10 cellular contexts compared by ENCODE assay signal in the genomic region with DNA sequence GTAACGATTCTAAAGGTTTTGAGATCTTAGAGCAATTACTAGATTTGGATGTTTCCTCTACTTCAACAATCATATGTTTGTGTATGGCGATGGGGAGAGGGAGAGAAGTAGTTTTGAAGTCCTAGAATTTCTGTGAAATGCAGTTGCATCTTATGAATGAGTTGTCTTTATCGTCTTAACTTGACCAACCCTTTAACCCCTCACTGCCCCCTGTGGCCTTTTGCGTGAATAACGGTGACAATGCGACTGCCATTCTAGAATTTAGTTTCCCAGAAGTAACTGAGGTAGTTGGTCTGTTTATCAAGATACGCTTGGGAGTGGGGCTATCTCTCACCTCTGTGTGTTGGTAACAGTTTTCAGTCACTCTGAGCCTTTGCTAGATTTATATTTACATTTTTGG.
A peak's percentile ranks its signal among the peaks of the same experiment; 100 is the strongest.
DNase-seq lines count a peak whose midpoint lies in the region; ATAC-seq, FAIRE-seq and TF ChIP-seq lines count a peak whose summit lies in the region.
"Had no signal": no experiment of that assay in that cellular context is flagged by ENCODE, and none has a peak within 500 bp of the region (broad histone marks: within the 10 kb centered on the region; RNA-seq: fewer than 3 reads in every experiment).

No MANE protein-coding gene starts in this region.

- H3K36me3 Mint-ChIP-seq in Calu3 (ENCODE audit: insufficient read depth, unreplicated experiment), result no peaks in the 10 kb centered on the region
- H3K36me3 Mint-ChIP-seq: brain had no signal

- no peak for FAIRE-seq in K562 (lab: Jason Lieb, UNC)

- no peak overlapping the region for H3K4me3 ChIP-seq in K562

- no peak for TF ChIP-seq EP300 in K562 (IDR thresholded peaks at IDR 0.05; ENCODE audit: low read length)

- no peak for TF ChIP-seq POLR2A in K562 (conservative IDR thresholded peaks at IDR 0.05)

- no peaks in the 10 kb centered on the region for H3K27me3 Mint-ChIP-seq in Calu3 (ENCODE audit: unreplicated experiment)
- H3K27me3 Mint-ChIP-seq: brain had no signal

- no peaks in the 10 kb centered on the region for H3K79me2 ChIP-seq in K562 (ENCODE audit: control insufficient read depth, insufficient read depth, low read length)

- peak; percentile 14 for DNase-seq in Calu3
- peak; percentile 4 for DNase-seq in KBM-7
- peak in 1 of 4 experiments; percentile 14 for DNase-seq in K562 (ENCODE audit: extremely low read depth in 1 of 4, low spot score in 3 of 4)
- DNase-seq in CD1c-positive myeloid dendritic cell (ENCODE audit: extremely low spot score), result no peak
- DNase-seq in left colon, result no peak
- DNase-seq: NCI-H2081 had no signal

- POLR2A ChIA-PET in K562 (lab: Yijun Ruan, JAX), result no interaction called here

- in situ Hi-C loops in KBM-7 (cut with MboI; ENCODE audit: low pct_unique_long_range_greater_than_20kb, low sequenced_read_pairs), result no loop called here
- in situ Hi-C loops in K562 (cut with MboI), result no loop called here

- H3K9me3 Mint-ChIP-seq in Calu3 (ENCODE audit: low read depth, unreplicated experiment), result no peaks in the 10 kb centered on the region

- BruUV-seq in Calu3 (replicated peaks; lab: Mats Ljungman, UMichigan) (no TSS peak), K562 (replicated peaks; lab: Mats Ljungman, UMichigan) (no TSS peak)

- H3K4me3 Mint-ChIP-seq in Calu3 (ENCODE audit: low read depth, unreplicated experiment), result no peak overlapping the region
- H3K4me3 Mint-ChIP-seq: brain had no signal

- H4K20me1 ChIP-seq in K562 (replicated peaks; ENCODE audit: control insufficient read depth, insufficient read depth, low read length), result no peaks in the 10 kb centered on the region

- TF ChIP-seq RAD21 in K562 (CRISPR knock-in tag; conservative IDR thresholded peaks at IDR 0.05 in 1 of 2, IDR thresholded peaks at IDR 0.05 in 1 of 2), result no peak

- no peak overlapping the region for H2AFZ ChIP-seq in K562 (ENCODE audit: low read depth, low read length)

- H3K9me3 ChIP-seq in K562 (replicated peaks; ENCODE audit: control insufficient read depth, insufficient read depth, low read depth, low read length), result no peaks in the 10 kb centered on the region; the same call in 1 of the 2 replicates

- intact Hi-C loops in Calu3 (cut with micrococcal nuclease; ENCODE audit: unreplicated experiment) (no loop called here), K562 (cut with micrococcal nuclease) (no loop called here), left colon (cut with DNase I, micrococcal nuclease) (no loop called here)

- H3K36me3 ChIP-seq in K562 (ENCODE audit: control insufficient read depth, insufficient read depth, low read length), result no peaks in the 10 kb centered on the region

- H3K4me1 ChIP-seq in K562 (replicated peaks in 1 of 2; ENCODE audit: control insufficient read depth in 2 of 2, insufficient read depth in 2 of 2, low read length in 2 of 2), result no peaks in the 10 kb centered on the region

- no peak overlapping the region for H3K9ac ChIP-seq in K562 (ENCODE audit: insufficient read depth in 1 of 2, low read depth in 2 of 2, low read length in 2 of 2)

- H3K4me1 Mint-ChIP-seq in Calu3 (ENCODE audit: low read depth, unreplicated experiment), result no peaks in the 10 kb centered on the region
- H3K4me1 Mint-ChIP-seq: brain had no signal

- no peaks in the 10 kb centered on the region for H3K9me1 ChIP-seq in K562 (ENCODE audit: control insufficient read depth, insufficient read depth, low read length)

- peak; percentile 25 for TF ChIP-seq CTCF in Calu3 (IDR thresholded peaks at IDR 0.05; ENCODE audit: unreplicated experiment)
- peak in 2 of 3 experiments; percentile 7 to 11; a peak in 1 of 6 replicates for TF ChIP-seq CTCF in K562 (IDR thresholded peaks at IDR 0.05 in 2 of 3, conservative IDR thresholded peaks at IDR 0.05 in 1 of 3; ENCODE audit: insufficient read depth in 2 of 3, low read depth in 1 of 3, low read length in 3 of 3)

- no peaks in the 10 kb centered on the region for H3K27me3 ChIP-seq in K562 (ENCODE audit: control insufficient read depth in 2 of 2, insufficient read depth in 2 of 2, low read length in 2 of 2)

- ATAC-seq in GM18861 (IDR thresholded peaks at IDR 0.05; ENCODE audit: unreplicated experiment) (peak; percentile 59), K562 (no peak), GM21423 (IDR thresholded peaks at IDR 0.05; ENCODE audit: unreplicated experiment) (no peak), left colon (no peak), HG02588 (IDR thresholded peaks at IDR 0.05; ENCODE audit: unreplicated experiment) (no peak)

- CTCF ChIA-PET in Calu3 (lab: Charles Lee) (no interaction called here), K562 (lab: Yijun Ruan, JAX; ENCODE audit: low intra/inter-chr PET ratio) (no interaction called here)

- no peak overlapping the region for H3K27ac ChIP-seq in K562 (ENCODE audit: extremely low read depth, low read depth, low read length)

- no peak overlapping the region for H3K27ac Mint-ChIP-seq in Calu3 (ENCODE audit: unreplicated experiment)
- H3K27ac Mint-ChIP-seq: brain had no signal

- WGBS in K562 (ENCODE audit: insufficient coverage, low coverage, missing lambda C conversion rate), result under 1% methylated on average over 7 of the region's 7 CpGs

- H3K4me2 ChIP-seq in K562 (ENCODE audit: insufficient read depth, low read length), result no peak overlapping the region

TF ChIP-seq in K562, 482 proteins besides CTCF, POLR2A, EP300 and RAD21:
- no peak for TF ChIP-seq DMBX1 (CRISPR knock-in tag; IDR thresholded peaks at IDR 0.05; ENCODE audit: borderline replicate concordance)
- TF ChIP-seq RBM25 (IDR thresholded peaks at IDR 0.05; ENCODE audit: low read depth, low read length, severe bottlenecking), result no peak
- no peak for TF ChIP-seq NBN (IDR thresholded peaks at IDR 0.05; ENCODE audit: low read depth)
- TF ChIP-seq CBX8 (IDR thresholded peaks at IDR 0.05; ENCODE audit: borderline replicate concordance, extremely low read depth, low read depth, low read length, poor library complexity, severe bottlenecking), result no peak
- TF ChIP-seq, protein P1, sequence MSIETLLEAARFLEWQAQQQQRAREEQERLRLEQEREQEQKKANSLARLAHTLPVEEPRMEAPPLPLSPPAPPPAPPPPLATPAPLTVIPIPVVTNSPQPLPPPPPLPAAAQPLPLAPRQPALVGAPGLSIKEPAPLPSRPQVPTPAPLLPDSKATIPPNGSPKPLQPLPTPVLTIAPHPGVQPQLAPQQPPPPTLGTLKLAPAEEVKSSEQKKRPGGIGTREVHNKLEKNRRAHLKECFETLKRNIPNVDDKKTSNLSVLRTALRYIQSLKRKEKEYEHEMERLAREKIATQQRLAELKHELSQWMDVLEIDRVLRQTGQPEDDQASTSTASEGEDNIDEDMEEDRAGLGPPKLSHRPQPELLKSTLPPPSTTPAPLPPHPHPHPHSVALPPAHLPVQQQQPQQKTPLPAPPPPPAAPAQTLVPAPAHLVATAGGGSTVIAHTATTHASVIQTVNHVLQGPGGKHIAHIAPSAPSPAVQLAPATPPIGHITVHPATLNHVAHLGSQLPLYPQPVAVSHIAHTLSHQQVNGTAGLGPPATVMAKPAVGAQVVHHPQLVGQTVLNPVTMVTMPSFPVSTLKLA (conservative IDR thresholded peaks at IDR 0.05), result no peak
- TF ChIP-seq ZNF224 (CRISPR knock-in tag; IDR thresholded peaks at IDR 0.05), result no peak
- no peak for TF ChIP-seq ELF2 (CRISPR knock-in tag; IDR thresholded peaks at IDR 0.05)
- no peak for TF ChIP-seq FOXK1 (CRISPR knock-in tag; IDR thresholded peaks at IDR 0.05; ENCODE audit: borderline replicate concordance)
- no peak for TF ChIP-seq MTA2 (IDR thresholded peaks at IDR 0.05; ENCODE audit: low read depth)
- TF ChIP-seq RBM39 (optimal IDR thresholded peaks at IDR 0.05; ENCODE audit: low read depth, low read length), result no peak
- TF ChIP-seq CBX2 (IDR thresholded peaks at IDR 0.05; ENCODE audit: insufficient read depth, low read length, poor library complexity, severe bottlenecking), result no peak
- no peak for TF ChIP-seq FOXP1 (CRISPR knock-in tag; IDR thresholded peaks at IDR 0.05)
- no peak for TF ChIP-seq FOXJ2 (tag; IDR thresholded peaks at IDR 0.05)

Comparison
In these comparisons a context has a peak if more than half of its experiments do, and no peak if none do; other contexts are left out.
1. DNase-seq: peak in Calu3 (single experiment) and KBM-7 (single experiment); none in CD1c-positive myeloid dendritic cell (single experiment) and left colon (0 of 2).